18 cellular contexts compared by ENCODE assay signal in genomic region chr20:44613575-44613974, GRCh38. TPM values are rescaled to one million over a fixed set of nuclear protein-coding genes. Genes with fewer than 3 reads are reported as not detected.
DNase-seq lines count a peak whose midpoint lies in the region; ATAC-seq and TF ChIP-seq lines count a peak whose summit lies in the region.
"Had no signal": no experiment of that assay in that cellular context is flagged by ENCODE, and none has a peak within 500 bp of the region (broad histone marks: within the 10 kb centered on the region; RNA-seq: fewer than 3 reads in every experiment).

No MANE protein-coding gene starts in this region.

- WGBS in endodermal cell (ENCODE audit: insufficient coverage in 1 of 2, insufficient read length in 1 of 2), 2 experiments: 95 to 96% methylated on average over 5 of the region's 5 CpGs
- WGBS in spleen, 5 donors: 88 to 96% (median 93%) methylated on average over 5 of the region's 5 CpGs

- H3K36me3 Mint-ChIP-seq in activated CD4-positive, alpha-beta T cell treated with anti-CD3 and anti-CD28 coated beads for 36 hours (ENCODE audit: low read depth): peaks cover 7% of the 10 kb centered on the region
- H3K36me3 Mint-ChIP-seq in endodermal cell (ENCODE audit: low read depth): peaks cover 43% of the 10 kb centered on the region

- no peaks in the 10 kb centered on the region for H3K27me3 ChIP-seq in RWPE2 (ENCODE audit: insufficient read depth, poor library complexity, severe bottlenecking)
- no peaks in the 10 kb centered on the region for H3K27me3 ChIP-seq in endodermal cell (ENCODE audit: control insufficient read depth, insufficient read depth, low read length, poor library complexity, severe bottlenecking)
- no peaks in the 10 kb centered on the region for H3K27me3 ChIP-seq in spleen (replicated peaks in 1 of 7)
- H3K27me3 ChIP-seq: brain microvascular endothelial cell, neutrophil, stomach had no signal

- CTCF ChIA-PET in activated CD4-positive, alpha-beta T cell treated with anti-CD3 and anti-CD28 coated beads for 36 hours (lab: Charles Lee): interaction anchor here (1.1 kb wide), 1 partner anchor 301 kb away, joined by 3 read pairs; no protein-coding TSS in a partner anchor

- DNase-seq in activated CD4-positive, alpha-beta T cell treated with anti-CD3 and anti-CD28 coated beads for 36 hours: no peak
- no peak for DNase-seq in activated CD4-positive, alpha-beta T cell treated with anti-CD3 and anti-CD28 coated beads for 1 hour
- DNase-seq in RWPE2 (ENCODE audit: low spot score): peak; percentile 71
- no peak for DNase-seq in endodermal cell
- peak; percentile 67 for DNase-seq in spleen
- no peak for DNase-seq in NK-92 (lab: John Stamatoyannopoulos, UW; ENCODE audit: unreplicated experiment)
- DNase-seq: activated CD4-positive, alpha-beta memory T cell treated with anti-CD3 and anti-CD28 coated beads for 36 hours; brain microvascular endothelial cell; effector memory CD4-positive, alpha-beta T cell; NCI-H1105 treated with DMSO at 0.1 percent for 48 hours; NK-92 treated with Interleukin-12 subunit alpha and Interleukin-12 subunit beta, amount 100 ng/mL, for 24 hours; stomach had no signal

- no peak overlapping the region for H3K9ac ChIP-seq in endodermal cell (ENCODE audit: extremely low read depth, low read length, poor library complexity, severe bottlenecking)
- H3K9ac ChIP-seq: KMS-11 had no signal

- POLR2A ChIA-PET in activated CD4-positive, alpha-beta T cell treated with anti-CD3 and anti-CD28 coated beads for 36 hours (lab: Charles Lee): no interaction called here

- TF ChIP-seq CTCF in RWPE2 (IDR thresholded peaks at IDR 0.05; ENCODE audit: poor library complexity, severe bottlenecking): no peak
- no peak for TF ChIP-seq CTCF in endodermal cell (conservative IDR thresholded peaks at IDR 0.05)
- no peak for TF ChIP-seq CTCF in spleen (IDR thresholded peaks at IDR 0.05 in 8 of 11, conservative IDR thresholded peaks at IDR 0.05 in 3 of 11)

- peaks cover 49% of the 10 kb centered on the region for H3K4me1 Mint-ChIP-seq in activated CD4-positive, alpha-beta T cell treated with anti-CD3 and anti-CD28 coated beads for 36 hours
- peaks cover 18% of the 10 kb centered on the region for H3K4me1 Mint-ChIP-seq in endodermal cell

- no peaks in the 10 kb centered on the region for H3K27me3 Mint-ChIP-seq in activated CD4-positive, alpha-beta T cell treated with anti-CD3 and anti-CD28 coated beads for 36 hours
- peaks cover 21% of the 10 kb centered on the region for H3K27me3 Mint-ChIP-seq in endodermal cell (ENCODE audit: insufficient read depth)
- H3K27me3 Mint-ChIP-seq: activated CD4-positive, alpha-beta memory T cell treated with anti-CD3 and anti-CD28 coated beads for 36 hours had no signal

- no peaks in the 10 kb centered on the region for H3K9me3 ChIP-seq in RWPE2 (ENCODE audit: severe bottlenecking)
- no peaks in the 10 kb centered on the region for H3K9me3 ChIP-seq in endodermal cell (ENCODE audit: control insufficient read depth, low read length)
- no peaks in the 10 kb centered on the region for H3K9me3 ChIP-seq in spleen
- H3K9me3 ChIP-seq: neutrophil, stomach had no signal

- H3K27ac ChIP-seq in RWPE2 (ENCODE audit: poor library complexity, severe bottlenecking): no peak overlapping the region
- no peak overlapping the region for H3K27ac ChIP-seq in endodermal cell (ENCODE audit: low read depth, low read length)
- H3K27ac ChIP-seq in spleen: peak overlapping the region in 1 of 8 donors; percentile 69
- H3K27ac ChIP-seq: brain microvascular endothelial cell, HL-60, KMS-11, neutrophil had no signal

- H3K36me3 ChIP-seq in RWPE2 (ENCODE audit: low read depth) (peaks cover 5% of the 10 kb centered on the region; the same call in 1 of the 2 replicates), endodermal cell (ENCODE audit: control insufficient read depth, insufficient read depth, low read length) (peaks cover 49% of the 10 kb centered on the region), spleen (peaks cover 0 to 64% (median 40%) of the 10 kb centered on the region in 6 donors)
- H3K36me3 ChIP-seq: neutrophil had no signal

- no peak for ATAC-seq in activated CD4-positive, alpha-beta T cell treated with anti-CD3 and anti-CD28 coated beads for 36 hours
- ATAC-seq in RWPE2 (ENCODE audit: low read depth): no peak
- no peak for ATAC-seq in HG02678 (IDR thresholded peaks at IDR 0.05; ENCODE audit: unreplicated experiment)
- ATAC-seq in HG03442 (IDR thresholded peaks at IDR 0.05; ENCODE audit: unreplicated experiment): no peak
- ATAC-seq: GM12878 had no signal

- H3K27ac Mint-ChIP-seq in activated CD4-positive, alpha-beta T cell treated with anti-CD3 and anti-CD28 coated beads for 36 hours: peak overlapping the region; percentile 23
- H3K27ac Mint-ChIP-seq in endodermal cell: peak overlapping the region; percentile 41
- H3K27ac Mint-ChIP-seq: activated CD4-positive, alpha-beta memory T cell treated with anti-CD3 and anti-CD28 coated beads for 36 hours had no signal

- TF ChIP-seq POLR2A in spleen (IDR thresholded peaks at IDR 0.05): no peak

- H3K4me3 Mint-ChIP-seq in activated CD4-positive, alpha-beta T cell treated with anti-CD3 and anti-CD28 coated beads for 36 hours: no peak overlapping the region
- no peak overlapping the region for H3K4me3 Mint-ChIP-seq in endodermal cell
- H3K4me3 Mint-ChIP-seq: activated CD4-positive, alpha-beta memory T cell treated with anti-CD3 and anti-CD28 coated beads for 36 hours had no signal

- H3K4me1 ChIP-seq in RWPE2 (ENCODE audit: insufficient read depth, poor library complexity, severe bottlenecking) (peaks cover 5% of the 10 kb centered on the region), endodermal cell (ENCODE audit: control insufficient read depth, insufficient read depth, low read length) (peaks cover 7% of the 10 kb centered on the region), spleen (peaks cover 22 to 82% (median 53%) of the 10 kb centered on the region in 6 donors)

- H3K4me3 ChIP-seq in RWPE2 (ENCODE audit: severe bottlenecking) (no peak overlapping the region), endodermal cell (ENCODE audit: low read length) (no peak overlapping the region), spleen (no peak overlapping the region)
- H3K4me3 ChIP-seq: GM12878, stomach had no signal

- H3K9me3 Mint-ChIP-seq in activated CD4-positive, alpha-beta T cell treated with anti-CD3 and anti-CD28 coated beads for 36 hours (ENCODE audit: low read depth): no peaks in the 10 kb centered on the region
- H3K9me3 Mint-ChIP-seq in endodermal cell: no peaks in the 10 kb centered on the region
- H3K9me3 Mint-ChIP-seq: activated CD4-positive, alpha-beta memory T cell treated with anti-CD3 and anti-CD28 coated beads for 36 hours had no signal

- intact Hi-C loops in activated CD4-positive, alpha-beta T cell treated with anti-CD3 and anti-CD28 coated beads for 36 hours (cut with DNase I, micrococcal nuclease): loop anchor here in 1 of 2 experiments (5.0 kb wide), 1 partner anchor 136 kb away; the partner anchor contains the start of gene TTPAL
- intact Hi-C loops in spleen (cut with DNase I; ENCODE audit: low total_unique reads): loop anchor here (5.0 to 10.0 kb wide), 3 partner anchors 89 to 399 kb away; partner anchors contain the start of genes OSER1 and SERINC3

RNA-seq across cellular contexts. Expression of gene PKIG, which starts 31.2 kb away (rescaled TPM):
- 1 to 10 TPM; 4.5 to 4.6 TPM for total RNA-seq in activated CD4-positive, alpha-beta T cell treated with anti-CD3 and anti-CD28 coated beads for 36 hours
- 10 to 100 TPM; 61.5 to 77.6 TPM for total RNA-seq in endodermal cell
- 59.0 TPM for polyA plus RNA-seq in endodermal cell (2013, experiment 1 of 2)
- polyA plus RNA-seq in endodermal cell (2013, experiment 2 of 2): 64.1 TPM
- total RNA-seq in spleen: 10 to 100 TPM; 37.5 to 82.6 (median 47.6) TPM
- polyA plus RNA-seq in spleen: 10 to 100 TPM; 64.6 to 82.1 (median 74.9) TPM

RNA-seq across cellular contexts. Expression of gene ADA, which starts 37.9 kb away (rescaled TPM):
- total RNA-seq in activated CD4-positive, alpha-beta T cell treated with anti-CD3 and anti-CD28 coated beads for 36 hours: 10 to 100 TPM; 33.8 to 37.8 TPM
- 10 to 100 TPM; 12.8 to 15.9 TPM for total RNA-seq in endodermal cell
- 23.0 TPM for polyA plus RNA-seq in endodermal cell (2013, experiment 1 of 2)
- 25.8 TPM for polyA plus RNA-seq in endodermal cell (2013, experiment 2 of 2)
- total RNA-seq in spleen: 10 to 100 TPM; 18.8 to 30.4 (median 21.0) TPM
- polyA plus RNA-seq in spleen: 10 to 100 TPM; 14.8 to 25.0 (median 24.1) TPM

Comparison
In these comparisons a context has a peak if more than half of its experiments do, and no peak if none do; other contexts are left out.
1. DNase-seq: peak in RWPE2 (single experiment) and spleen (single experiment); none in activated CD4-positive, alpha-beta T cell treated with anti-CD3 and anti-CD28 coated beads for 36 hours (single experiment), activated CD4-positive, alpha-beta T cell treated with anti-CD3 and anti-CD28 coated beads for 1 hour (single experiment), endodermal cell (single experiment) and NK-92 (single experiment).
2. RNA of gene PKIG, which starts 31.2 kb away (total RNA-seq): 61.5 to 77.6 TPM in endodermal cell and 37.5 to 82.6 TPM in spleen; 4.5 to 4.6 TPM in activated CD4-positive, alpha-beta T cell treated with anti-CD3 and anti-CD28 coated beads for 36 hours; every median in the first group is over 4 times any median in the second.